In genomic region chr13:101390461-101390860, GRCh38 we compare ENCODE assay signal across 18 cellular contexts. TPM values are rescaled to one million over a fixed set of nuclear protein-coding genes. Genes with fewer than 3 reads are reported as not detected.
DNase-seq lines count a peak whose midpoint lies in the region; ATAC-seq and TF ChIP-seq lines count a peak whose summit lies in the region.
"Had no signal": no experiment of that assay in that cellular context is flagged by ENCODE, and none has a peak within 500 bp of the region (broad histone marks: within the 10 kb centered on the region; RNA-seq: fewer than 3 reads in every experiment).

No MANE protein-coding gene starts in this region.

- in situ Hi-C loops in astrocyte of the cerebellum (cut with HindIII; ENCODE audit: low sequenced_read_pairs) = no loop called here

- peak overlapping the region; percentile 52 to 54 for H3K27ac ChIP-seq in tibial artery
- H3K27ac ChIP-seq: 22Rv1, lower lobe of right lung had no signal

- no peaks in the 10 kb centered on the region for H3K36me3 Mint-ChIP-seq in activated T-cell treated with anti-CD3 and anti-CD28 coated beads, Interleukin-2, amount 50 U/mL, for 72 hours (ENCODE audit: insufficient read depth in 2 of 2)

- H3K9me3 ChIP-seq in tibial artery = no peaks in the 10 kb centered on the region
- H3K9me3 ChIP-seq: lower lobe of right lung had no signal

- H3K27me3 ChIP-seq in tibial artery = no peaks in the 10 kb centered on the region

- H3K27ac Mint-ChIP-seq in activated T-cell treated with anti-CD3 and anti-CD28 coated beads, Interleukin-2, amount 50 U/mL, for 72 hours = no peak overlapping the region
- H3K27ac Mint-ChIP-seq: activated B cell treated with CpG ODN at 0.5 μM for 24 hours had no signal

- no peaks in the 10 kb centered on the region for H3K4me1 Mint-ChIP-seq in activated T-cell treated with anti-CD3 and anti-CD28 coated beads, Interleukin-2, amount 50 U/mL, for 72 hours (ENCODE audit: low read depth)
- H3K4me1 Mint-ChIP-seq: activated B cell treated with CpG ODN at 0.5 μM for 24 hours had no signal

- DNase-seq in DMS79 treated with DMSO at 0.1 percent for 48 hours (lab: John Stamatoyannopoulos, UW) = peak; percentile 58
- no peak for DNase-seq in DMS79 (lab: John Stamatoyannopoulos, UW)
- DNase-seq in astrocyte of the cerebellum (ENCODE audit: low read depth) = peak; percentile 48
- peak; percentile 33 for DNase-seq in glomerular endothelial cell (ENCODE audit: extremely low read depth, low read depth, low spot score)
- no peak for DNase-seq in tibial artery
- DNase-seq in activated T-cell treated with anti-CD3 and anti-CD28 coated beads, Interleukin-2, amount 50 U/mL, for 72 hours = no peak
- DNase-seq in NCI-H2171 (lab: John Stamatoyannopoulos, UW) = no peak
- DNase-seq in activated CD4-positive, alpha-beta T cell treated with anti-CD3 and anti-CD28 coated beads for 48 hours = no peak
- DNase-seq: activated B cell treated with CpG ODN at 0.5 μM for 24 hours; activated CD8-positive, alpha-beta memory T cell treated with anti-CD3 and anti-CD28 coated beads, Interleukin-2, amount 50 U/mL, for 4 hours; activated naive CD4-positive, alpha-beta T cell treated with anti-CD3 and anti-CD28 coated beads, Interleukin-2, amount 50 U/mL, for 16 hours; erythroblast; lower lobe of right lung; NCI-H1417; NCI-H345; stimulated activated naive CD4-positive, alpha-beta T cell had no signal

- TF ChIP-seq CTCF in astrocyte of the cerebellum (IDR thresholded peaks at IDR 0.05; ENCODE audit: low read depth, low read length, missing control alignments) (no peak), tibial artery (IDR thresholded peaks at IDR 0.05) (no peak)

- ATAC-seq in activated T-cell treated with anti-CD3 and anti-CD28 coated beads, Interleukin-2, amount 50 U/mL, for 72 hours (replicated peaks in 1 of 2) = no peak
- ATAC-seq: lower lobe of right lung had no signal

- H3K4me1 ChIP-seq in tibial artery = peaks cover 0 to 10% (median 0%) of the 10 kb centered on the region in 4 donors
- H3K4me1 ChIP-seq: lower lobe of right lung had no signal

- no peaks in the 10 kb centered on the region for H3K36me3 ChIP-seq in tibial artery
- H3K36me3 ChIP-seq: lower lobe of right lung had no signal

- no peak overlapping the region for H3K4me3 Mint-ChIP-seq in activated T-cell treated with anti-CD3 and anti-CD28 coated beads, Interleukin-2, amount 50 U/mL, for 72 hours
- H3K4me3 Mint-ChIP-seq: activated B cell treated with CpG ODN at 0.5 μM for 24 hours; central memory CD8-positive, alpha-beta T cell had no signal

- H3K4me3 ChIP-seq in astrocyte of the cerebellum (ENCODE audit: low read depth, low read length) (no peak overlapping the region), tibial artery (peak overlapping the region in 1 of 2 donors; percentile 13)
- H3K4me3 ChIP-seq: lower lobe of right lung had no signal

- peaks cover 0 to 2% of the 10 kb centered on the region in 2 donors for H3K9me3 Mint-ChIP-seq in activated T-cell treated with anti-CD3 and anti-CD28 coated beads, Interleukin-2, amount 50 U/mL, for 72 hours
- H3K9me3 Mint-ChIP-seq: activated B cell treated with CpG ODN at 0.5 μM for 24 hours; central memory CD8-positive, alpha-beta T cell had no signal

- H3K27me3 Mint-ChIP-seq in activated T-cell treated with anti-CD3 and anti-CD28 coated beads, Interleukin-2, amount 50 U/mL, for 72 hours (ENCODE audit: low read depth) = peaks cover 4% of the 10 kb centered on the region
- H3K27me3 Mint-ChIP-seq: activated B cell treated with CpG ODN at 0.5 μM for 24 hours had no signal

- intact Hi-C loops in tibial artery (cut with DNase I; ENCODE audit: low total_unique reads) = no loop called here

RNA-seq across cellular contexts. Expression of gene NALCN, which starts 25.8 kb away (rescaled TPM):
- 2.3 and 2.5 TPM in 2 replicates for total RNA-seq in glomerular endothelial cell
- not detected for total RNA-seq in activated T-cell treated with anti-CD3 and anti-CD28 coated beads, Interleukin-2, amount 50 U/mL, for 72 hours
- total RNA-seq: activated B cell treated with CpG ODN at 0.5 μM for 24 hours had no signal

Comparison
In these comparisons a context has a peak if more than half of its experiments do, and no peak if none do; other contexts are left out.
1. DNase-seq: peak in DMS79 treated with DMSO at 0.1 percent for 48 hours (single experiment), astrocyte of the cerebellum (single experiment) and glomerular endothelial cell (single experiment); none in DMS79 (single experiment), tibial artery (0 of 2), activated T-cell treated with anti-CD3 and anti-CD28 coated beads, Interleukin-2, amount 50 U/mL, for 72 hours (0 of 2), NCI-H2171 (single experiment) and activated CD4-positive, alpha-beta T cell treated with anti-CD3 and anti-CD28 coated beads for 48 hours (single experiment).